In the genomic region with DNA sequence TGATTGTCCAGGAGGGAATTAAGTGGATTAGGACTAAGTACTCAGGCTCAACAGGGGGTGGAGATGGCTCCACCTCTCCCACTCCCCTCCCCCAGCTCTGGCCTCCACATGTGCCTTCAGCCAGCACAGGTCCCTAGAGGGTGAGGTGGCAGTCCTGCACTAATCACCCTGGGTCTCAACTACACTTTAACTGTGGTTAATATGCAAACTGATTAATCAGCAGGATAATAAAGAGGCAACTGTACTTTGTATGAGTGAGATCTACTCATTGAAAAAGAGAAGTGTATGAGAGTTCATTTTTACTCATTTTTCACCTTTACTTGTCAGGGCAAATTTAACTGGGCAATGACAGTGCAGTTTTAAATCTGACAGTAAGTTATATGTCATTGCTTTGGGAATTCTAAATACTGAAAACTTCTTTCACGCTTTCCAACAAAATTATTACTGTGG, we compare ENCODE assay signal across 12 cellular contexts.
A peak's percentile ranks its signal among the peaks of the same experiment; 100 is the strongest.
DNase-seq lines count a peak whose midpoint lies in the region; ATAC-seq and TF ChIP-seq lines count a peak whose summit lies in the region.
"Had no signal": no experiment of that assay in that cellular context is flagged by ENCODE, and none has a peak within 500 bp of the region (broad histone marks: within the 10 kb centered on the region; RNA-seq: fewer than 3 reads in every experiment).

No MANE protein-coding gene starts in this region.

- no peaks in the 10 kb centered on the region for H3K9me3 ChIP-seq in BE2C

- POLR2A ChIA-PET in activated CD8-positive, alpha-beta T cell treated with anti-CD3 and anti-CD28 coated beads for 36 hours (lab: Charles Lee) = no interaction called here

- TF ChIP-seq CTCF in BE2C (IDR thresholded peaks at IDR 0.05; ENCODE audit: low read depth, low read length) = no peak
- no peak for TF ChIP-seq CTCF in activated CD8-positive, alpha-beta T cell treated with anti-CD3 and anti-CD28 coated beads for 36 hours (IDR thresholded peaks at IDR 0.05)

- CTCF ChIA-PET in activated CD8-positive, alpha-beta T cell treated with anti-CD3 and anti-CD28 coated beads for 36 hours (lab: Charles Lee) = interaction anchor here (0.6 to 2.1 kb wide), 2 partner anchors 15 to 83 kb away, joined by 3 to 5 read pairs; no protein-coding TSS in a partner anchor

- peak; percentile 65 for ATAC-seq in GM21786 (IDR thresholded peaks at IDR 0.05; ENCODE audit: unreplicated experiment)
- ATAC-seq in activated CD8-positive, alpha-beta T cell treated with anti-CD3 and anti-CD28 coated beads for 36 hours = no peak

- H3K27ac Mint-ChIP-seq in activated CD8-positive, alpha-beta T cell treated with anti-CD3 and anti-CD28 coated beads for 36 hours = no peak overlapping the region
- H3K27ac Mint-ChIP-seq: CD4-positive, CD25-positive, alpha-beta regulatory T cell; T-helper 1 cell treated with Interleukin-12 subunit alpha and Interleukin-12 subunit beta and Interleukin-4 antibody, amounts not matched to agents 30 μg/mL and 1 μg/mL, for 36 hours had no signal

- intact Hi-C loops in activated CD8-positive, alpha-beta T cell treated with anti-CD3 and anti-CD28 coated beads for 36 hours (cut with micrococcal nuclease) = no loop called here

- no peak overlapping the region for H3K4me3 Mint-ChIP-seq in activated CD8-positive, alpha-beta T cell treated with anti-CD3 and anti-CD28 coated beads for 36 hours
- H3K4me3 Mint-ChIP-seq: CD4-positive, CD25-positive, alpha-beta regulatory T cell; T-helper 1 cell treated with Interleukin-12 subunit alpha and Interleukin-12 subunit beta and Interleukin-4 antibody, amounts not matched to agents 30 μg/mL and 1 μg/mL, for 36 hours had no signal

- no peaks in the 10 kb centered on the region for H3K36me3 Mint-ChIP-seq in activated CD8-positive, alpha-beta T cell treated with anti-CD3 and anti-CD28 coated beads for 36 hours (ENCODE audit: low read depth)
- H3K36me3 Mint-ChIP-seq: CD4-positive, CD25-positive, alpha-beta regulatory T cell had no signal

- no peaks in the 10 kb centered on the region for H3K27me3 ChIP-seq in BE2C

- no peaks in the 10 kb centered on the region for H3K27me3 Mint-ChIP-seq in activated CD8-positive, alpha-beta T cell treated with anti-CD3 and anti-CD28 coated beads for 36 hours

- no peaks in the 10 kb centered on the region for H3K9me3 Mint-ChIP-seq in activated CD8-positive, alpha-beta T cell treated with anti-CD3 and anti-CD28 coated beads for 36 hours
- H3K9me3 Mint-ChIP-seq: CD4-positive, CD25-positive, alpha-beta regulatory T cell; T-helper 1 cell treated with Interleukin-12 subunit alpha and Interleukin-12 subunit beta and Interleukin-4 antibody, amounts not matched to agents 30 μg/mL and 1 μg/mL, for 36 hours had no signal

- H3K4me3 ChIP-seq in BE2C (ENCODE audit: low read depth, low read length) = no peak overlapping the region

- DNase-seq in BE2C (peak; percentile 44), LoVo (ENCODE audit: low spot score) (peak; percentile 9), iPS-NIHi7 (ENCODE audit: extremely low spot score) (peak; percentile 62), NCI-H2107 treated with DMSO at 0.1 percent for 48 hours (lab: John Stamatoyannopoulos, UW; ENCODE audit: unreplicated experiment) (no peak), globus pallidus (ENCODE audit: low spot score) (no peak)
- no peak for DNase-seq in stimulated activated CD4-positive, alpha-beta T cell treated with anti-CD3 and anti-CD28 coated beads, Interleukin-12 subunit alpha, Interleukin-12 subunit beta, amount 100 ng/mL, for 4 hours
- no peak for DNase-seq in activated CD8-positive, alpha-beta T cell treated with anti-CD3 and anti-CD28 coated beads for 36 hours
- DNase-seq: CD4-positive, CD25-positive, alpha-beta regulatory T cell; NCI-H187 treated with DMSO at 0.1 percent for 48 hours; posterior cingulate gyrus had no signal

- H3K4me1 Mint-ChIP-seq in activated CD8-positive, alpha-beta T cell treated with anti-CD3 and anti-CD28 coated beads for 36 hours (ENCODE audit: low read depth) = no peaks in the 10 kb centered on the region
- H3K4me1 Mint-ChIP-seq: CD4-positive, CD25-positive, alpha-beta regulatory T cell had no signal

- H3K4me1 ChIP-seq in BE2C = 0 out of 2 replicates have a peak, but pooled peaks cover 6% of the 10 kb centered on the region

- H3K36me3 ChIP-seq in BE2C = no peaks in the 10 kb centered on the region

Comparison
In these comparisons a context has a peak if more than half of its experiments do, and no peak if none do; other contexts are left out.
1. DNase-seq: peak in BE2C (single experiment), LoVo (single experiment) and iPS-NIHi7 (single experiment); none in stimulated activated CD4-positive, alpha-beta T cell treated with anti-CD3 and anti-CD28 coated beads, Interleukin-12 subunit alpha, Interleukin-12 subunit beta, amount 100 ng/mL, for 4 hours (single experiment), NCI-H2107 treated with DMSO at 0.1 percent for 48 hours (single experiment), globus pallidus (single experiment) and activated CD8-positive, alpha-beta T cell treated with anti-CD3 and anti-CD28 coated beads for 36 hours (single experiment).